In genomic region chr1:151970641-151971040, GRCh38 we compare ENCODE assay signal across 25 cellular contexts. TPM values are rescaled to one million over a fixed set of nuclear protein-coding genes. Genes with fewer than 3 reads are reported as not detected.
DNase-seq lines count a peak whose midpoint lies in the region; ATAC-seq and TF ChIP-seq lines count a peak whose summit lies in the region.
"Had no signal": no experiment of that assay in that cellular context is flagged by ENCODE, and none has a peak within 500 bp of the region (broad histone marks: within the 10 kb centered on the region; RNA-seq: fewer than 3 reads in every experiment).

No MANE protein-coding gene starts in this region.

- H3K4me1 ChIP-seq in GM23248 (ENCODE audit: insufficient read depth) (peaks cover 21% of the 10 kb centered on the region), PC-9 (replicated peaks; ENCODE audit: insufficient read depth) (peaks cover 65% of the 10 kb centered on the region), neural progenitor cell (no peaks in the 10 kb centered on the region)
- peaks cover 5% of the 10 kb centered on the region for H3K4me1 ChIP-seq in CD8-positive, alpha-beta memory T cell (ENCODE audit: insufficient read depth, low read length)

- H3K36me3 Mint-ChIP-seq in nephron (ENCODE audit: low read depth) (no peaks in the 10 kb centered on the region), neural progenitor cell (no peaks in the 10 kb centered on the region)
- no peaks in the 10 kb centered on the region for H3K36me3 Mint-ChIP-seq in CD8-positive, alpha-beta memory T cell

- TF ChIP-seq CTCF in PC-9 (conservative IDR thresholded peaks at IDR 0.05) (no peak), epithelial cell of esophagus (IDR thresholded peaks at IDR 0.05; ENCODE audit: insufficient read depth, low read depth, low read length, missing control alignments) (no peak), nephron (IDR thresholded peaks at IDR 0.05; ENCODE audit: unreplicated experiment in 3 of 3) (no peak), neural progenitor cell (IDR thresholded peaks at IDR 0.05) (no peak)

- 11 to 13% methylated on average over 4 of the region's 4 CpGs for WGBS in GM23248 (ENCODE audit: low coverage in 1 of 2, low lambda C conversion rate in 2 of 2, missing lambda C conversion rate in 2 of 2), 2 experiments

- H3K4me1 Mint-ChIP-seq in nephron (peaks cover 42% of the 10 kb centered on the region), neural progenitor cell (peaks cover 11% of the 10 kb centered on the region)
- peaks cover 7 to 13% (median 12%) of the 10 kb centered on the region in 3 donors for H3K4me1 Mint-ChIP-seq in CD8-positive, alpha-beta memory T cell

- H3F3A ChIP-seq in GM23248 (ENCODE audit: insufficient read depth) = no peaks in the 10 kb centered on the region; the same call in 1 of the 2 replicates
- H3F3A ChIP-seq in PC-9 (ENCODE audit: insufficient read depth, low read depth) = peaks cover 29% of the 10 kb centered on the region
- no peaks in the 10 kb centered on the region for H3F3A ChIP-seq in neural progenitor cell (ENCODE audit: low read depth)

- in situ Hi-C loops in GM23248 (cut with MboI) = no loop called here

- no peaks in the 10 kb centered on the region for H3K9me3 Mint-ChIP-seq in nephron
- no peaks in the 10 kb centered on the region for H3K9me3 Mint-ChIP-seq in neural progenitor cell
- H3K9me3 Mint-ChIP-seq in CD8-positive, alpha-beta memory T cell = no peaks in the 10 kb centered on the region

- no peaks in the 10 kb centered on the region for H3K9me3 ChIP-seq in GM23248 (ENCODE audit: low read depth)
- no peaks in the 10 kb centered on the region for H3K9me3 ChIP-seq in PC-9 (ENCODE audit: insufficient read depth, low read depth)
- H3K9me3 ChIP-seq in neural progenitor cell (ENCODE audit: low read depth) = no peaks in the 10 kb centered on the region
- no peaks in the 10 kb centered on the region for H3K9me3 ChIP-seq in CD8-positive, alpha-beta memory T cell (ENCODE audit: low read length)
- H3K9me3 ChIP-seq: gastrocnemius medialis, thoracic aorta had no signal

- H3K4me3 ChIP-seq in GM23248 = no peak overlapping the region
- no peak overlapping the region for H3K4me3 ChIP-seq in PC-9
- no peak overlapping the region for H3K4me3 ChIP-seq in epithelial cell of esophagus (ENCODE audit: low read length)
- no peak overlapping the region for H3K4me3 ChIP-seq in neural progenitor cell
- H3K4me3 ChIP-seq in CD8-positive, alpha-beta memory T cell (ENCODE audit: low read length) = no peak overlapping the region
- H3K4me3 ChIP-seq: gastrocnemius medialis, GM12878, lung, thoracic aorta had no signal

- H3K27me3 Mint-ChIP-seq in nephron (ENCODE audit: low read depth) = peaks cover 43% of the 10 kb centered on the region
- no peaks in the 10 kb centered on the region for H3K27me3 Mint-ChIP-seq in neural progenitor cell (ENCODE audit: insufficient read depth, low read depth)
- peaks cover 0 to 3% of the 10 kb centered on the region in 2 donors for H3K27me3 Mint-ChIP-seq in CD8-positive, alpha-beta memory T cell

- H2AFZ ChIP-seq in GM23248 (no peak overlapping the region), PC-9 (no peak overlapping the region), neural progenitor cell (replicated peaks) (no peak overlapping the region)

- no peaks in the 10 kb centered on the region for H3K27me3 ChIP-seq in GM23248 (replicated peaks; ENCODE audit: insufficient read depth)
- H3K27me3 ChIP-seq in PC-9 (ENCODE audit: insufficient read depth, low read depth) = no peaks in the 10 kb centered on the region
- peaks cover 5% of the 10 kb centered on the region for H3K27me3 ChIP-seq in neural progenitor cell
- no peaks in the 10 kb centered on the region for H3K27me3 ChIP-seq in CD8-positive, alpha-beta memory T cell (ENCODE audit: insufficient read depth, low read length, poor library complexity, severe bottlenecking)
- H3K27me3 ChIP-seq: gastrocnemius medialis had no signal

- intact Hi-C loops in PC-9 (cut with micrococcal nuclease; ENCODE audit: unreplicated experiment) = no loop called here

- H4K20me1 ChIP-seq in GM23248 (ENCODE audit: insufficient read depth) = no peaks in the 10 kb centered on the region
- H4K20me1 ChIP-seq in PC-9 (ENCODE audit: insufficient read depth) = no peaks in the 10 kb centered on the region
- no peaks in the 10 kb centered on the region for H4K20me1 ChIP-seq in neural progenitor cell (ENCODE audit: low read depth)

- H3K4me3 Mint-ChIP-seq in nephron (no peak overlapping the region), neural progenitor cell (no peak overlapping the region)
- no peak overlapping the region for H3K4me3 Mint-ChIP-seq in CD8-positive, alpha-beta memory T cell

- peak overlapping the region; percentile 26 for H3K4me2 ChIP-seq in GM23248 (ENCODE audit: unreplicated experiment)
- peak overlapping the region; percentile 18; the same call in 1 of the 2 replicates for H3K4me2 ChIP-seq in PC-9
- H3K4me2 ChIP-seq in neural progenitor cell = no peak overlapping the region

- H3K79me2 ChIP-seq in GM23248 (ENCODE audit: insufficient read depth) = no peaks in the 10 kb centered on the region
- H3K79me2 ChIP-seq in PC-9 (ENCODE audit: low read depth) = 0 out of 2 replicates have a peak, but pooled peaks cover 5% of the 10 kb centered on the region
- H3K79me2 ChIP-seq in neural progenitor cell (ENCODE audit: low read depth) = no peaks in the 10 kb centered on the region

- H3K9me2 ChIP-seq in GM23248 (ENCODE audit: insufficient read depth) = no peaks in the 10 kb centered on the region
- no peaks in the 10 kb centered on the region for H3K9me2 ChIP-seq in PC-9 (ENCODE audit: insufficient read depth)

- H3K27ac Mint-ChIP-seq in nephron = peak overlapping the region; percentile 36 to 66 (median 45)
- H3K27ac Mint-ChIP-seq in neural progenitor cell = no peak overlapping the region
- no peak overlapping the region for H3K27ac Mint-ChIP-seq in CD8-positive, alpha-beta memory T cell

- peak; percentile 67 for DNase-seq in GM23248
- DNase-seq in PC-9 = peak in 1 of 2 experiments; percentile 47
- peak; percentile 75 for DNase-seq in epithelial cell of esophagus (ENCODE audit: low read depth)
- DNase-seq in neural progenitor cell (ENCODE audit: low spot score) = no peak
- DNase-seq in NCI-H524 (lab: John Stamatoyannopoulos, UW) = no peak
- DNase-seq in CD8-positive, alpha-beta memory T cell = no peak
- DNase-seq: activated naive CD4-positive, alpha-beta T cell treated with Interleukin-2 at 50 U/mL for 16 hours; activated T-cell treated with anti-CD3 and anti-CD28 coated beads, Interleukin-2, amount 50 U/mL, for 48 hours; amniotic stem cell; caudate nucleus; DMS79 treated with DMSO at 0.1 percent for 48 hours; gastrocnemius medialis; Karpas-422; NCI-H1105; NCI-H2029 treated with DMSO at 0.1 percent for 48 hours; NCI-H446 treated with DMSO at 0.1 percent for 48 hours; nucleus accumbens; Right ventricle myocardium superior; stimulated activated CD4-positive, alpha-beta T cell treated with anti-CD3 and anti-CD28 coated beads, Interleukin-4, amount 100 ng/mL, for 24 hours; stimulated activated naive CD4-positive, alpha-beta T cell treated with Interleukin-2 at 50 U/mL for 16 hours had no signal

- POLR2A ChIA-PET in PC-9 (lab: Charles Lee; ENCODE audit: unreplicated experiment) = interaction anchor here (0.6 to 1.4 kb wide), 8 partner anchors 14 to 689 kb away, joined by 3 to 15 read pairs (median 7); no protein-coding TSS in a partner anchor
- POLR2A ChIA-PET in CD8-positive, alpha-beta memory T cell (lab: Charles Lee) = interaction anchor here (0.7 kb wide), 1 partner anchor 22 kb away, joined by 3 read pairs; no protein-coding TSS in a partner anchor

- CTCF ChIA-PET in PC-9 (lab: Charles Lee) = interaction anchor here (0.6 to 1.4 kb wide), 6 partner anchors 13 to 401 kb away, joined by 3 to 12 read pairs (median 5); no protein-coding TSS in a partner anchor
- CTCF ChIA-PET in CD8-positive, alpha-beta memory T cell (lab: Charles Lee) = interaction anchor here (1.5 to 11.8 kb wide), 2 partner anchors 24 to 35 kb away, joined by 3 to 339 read pairs; partner anchors contain the start of gene S100A10

- no peak overlapping the region for H3K27ac ChIP-seq in GM23248
- no peak overlapping the region for H3K27ac ChIP-seq in PC-9
- no peak overlapping the region for H3K27ac ChIP-seq in neural progenitor cell
- H3K27ac ChIP-seq in CD8-positive, alpha-beta memory T cell (ENCODE audit: low read depth, low read length) = no peak overlapping the region
- H3K27ac ChIP-seq: gastrocnemius medialis, thoracic aorta had no signal

- BruUV-seq in PC-9 (replicated peaks; lab: Mats Ljungman, UMichigan) = no TSS peak

- H3K9ac ChIP-seq in GM23248 (no peak overlapping the region), neural progenitor cell (no peak overlapping the region)

- ATAC-seq in HG03139 (IDR thresholded peaks at IDR 0.05; ENCODE audit: unreplicated experiment) = no peak
- ATAC-seq: gastrocnemius medialis, GM12878 had no signal

- H3K36me3 ChIP-seq in GM23248 (ENCODE audit: low read depth) = no peaks in the 10 kb centered on the region
- no peaks in the 10 kb centered on the region for H3K36me3 ChIP-seq in PC-9 (ENCODE audit: low read depth)
- H3K36me3 ChIP-seq in neural progenitor cell = no peaks in the 10 kb centered on the region
- no peaks in the 10 kb centered on the region for H3K36me3 ChIP-seq in CD8-positive, alpha-beta memory T cell (ENCODE audit: insufficient read depth, low read length)
- H3K36me3 ChIP-seq: gastrocnemius medialis, thoracic aorta had no signal

RNA-seq across cellular contexts. Expression of gene S100A10, which starts 23.0 kb away (rescaled TPM):
- 60.5 and 60.7 TPM in 2 replicates for total RNA-seq in GM23248 (2014; rRNA removed; shearing (Covaris generic))
- polyA plus RNA-seq in GM23248 (2016; fragmentation: Nextera tagmentation; extraction: Ambion mirVana) = 1,024 and 1,043 TPM in 2 replicates
- 966 and 1,436 TPM in 2 replicates for total RNA-seq in PC-9 (2021)
- 0.54 and 1.1 TPM in 2 replicates for total RNA-seq in neural progenitor cell (ENCODE audit: low replicate concordance)
- total RNA-seq in CD8-positive, alpha-beta memory T cell = 100 to 1,000 TPM; 263 to 279 TPM
- 1,167 TPM for polyA plus RNA-seq in CD8-positive, alpha-beta memory T cell

Comparison
In these comparisons a context has a peak if more than half of its experiments do, and no peak if none do; other contexts are left out.
1. DNase-seq: peak in GM23248 (single experiment) and epithelial cell of esophagus (single experiment); none in neural progenitor cell (single experiment), NCI-H524 (0 of 2) and CD8-positive, alpha-beta memory T cell (0 of 5).
2. H3K27ac Mint-ChIP-seq: peak in nephron (3 of 3); none in neural progenitor cell (single experiment) and CD8-positive, alpha-beta memory T cell (0 of 8).
3. RNA of gene S100A10, which starts 23.0 kb away (total RNA-seq): 966 to 1,436 TPM in PC-9, 263 to 279 TPM in CD8-positive, alpha-beta memory T cell and 60.5 to 60.7 TPM in GM23248; 0.54 to 1.1 TPM in neural progenitor cell; every median in the first group is over 10 times any median in the second.